8 cellular contexts compared by ENCODE assay signal in genomic region chr10:17453035-17453376, GRCh38. TPM values are rescaled to one million over a fixed set of nuclear protein-coding genes. Genes with fewer than 3 reads are reported as not detected.
DNase-seq lines count a peak whose midpoint lies in the region; ATAC-seq, FAIRE-seq and TF ChIP-seq lines count a peak whose summit lies in the region.

No MANE protein-coding gene starts in this region.

- H3K4me3 Mint-ChIP-seq in CD4-positive, alpha-beta memory T cell, result peak overlapping the region; percentile 87 to 92 (median 90)
- peak overlapping the region; percentile 82 for H3K4me3 Mint-ChIP-seq in neural crest cell

- peaks cover 0 to 1% of the 10 kb centered on the region in 2 donors for H3K27me3 Mint-ChIP-seq in CD4-positive, alpha-beta memory T cell
- peaks cover 81% of the 10 kb centered on the region for H3K27me3 Mint-ChIP-seq in neural crest cell (ENCODE audit: low read depth)

- no peak overlapping the region for H3K27ac ChIP-seq in CD4-positive, alpha-beta memory T cell (ENCODE audit: low read depth, low read length)
- H3K27ac ChIP-seq in Panc1 (ENCODE audit: low read length) (peak overlapping the region; percentile 65), dorsolateral prefrontal cortex (peak overlapping the region in 32 of 59 donors; percentile 12 to 80 (median 56))

- H3K36me3 Mint-ChIP-seq in CD4-positive, alpha-beta memory T cell, result peaks cover 0 to 5% of the 10 kb centered on the region in 2 donors
- peaks cover 4% of the 10 kb centered on the region for H3K36me3 Mint-ChIP-seq in neural crest cell (ENCODE audit: low read depth)

- in situ Hi-C loops in Panc1 (cut with HindIII; ENCODE audit: low pct_unique_long_range_greater_than_20kb, low sequenced_read_pairs), result no loop called here

- no peak for FAIRE-seq in urothelium cell line (lab: Jason Lieb, UNC)

- intact Hi-C loops in CD4-positive, alpha-beta memory T cell (cut with micrococcal nuclease), result loop anchor here (1.0 kb wide), 1 partner anchor 23 kb away; no protein-coding TSS in a partner anchor
- intact Hi-C loops in Panc1 (cut with micrococcal nuclease; ENCODE audit: unreplicated experiment), result no loop called here
- intact Hi-C loops in dorsolateral prefrontal cortex (cut with DNase I), result no loop called here

- CTCF ChIA-PET in CD4-positive, alpha-beta memory T cell (lab: Charles Lee; ENCODE audit: partially characterized antibody), result interaction anchor here (0.7 to 0.8 kb wide), 2 partner anchors 23 to 173 kb away, joined by 3 to 5 read pairs; no protein-coding TSS in a partner anchor
- CTCF ChIA-PET in Panc1 (lab: Charles Lee), result interaction anchor here (0.5 kb wide), 1 partner anchor 22 kb away, joined by 4 read pairs; no protein-coding TSS in a partner anchor

- H3K4me1 Mint-ChIP-seq in CD4-positive, alpha-beta memory T cell, result peaks cover 13 to 34% (median 17%) of the 10 kb centered on the region in 4 donors
- H3K4me1 Mint-ChIP-seq in neural crest cell, result peaks cover 6% of the 10 kb centered on the region

- no peaks in the 10 kb centered on the region for H3K36me3 ChIP-seq in CD4-positive, alpha-beta memory T cell (ENCODE audit: insufficient read depth, low read length)
- no peaks in the 10 kb centered on the region for H3K36me3 ChIP-seq in Panc1 (ENCODE audit: control insufficient read depth, insufficient read depth, low read length)

- H3K9me3 ChIP-seq in CD4-positive, alpha-beta memory T cell (ENCODE audit: control insufficient read depth in 1 of 2, low read length in 2 of 2), result peaks cover 0 to 5% of the 10 kb centered on the region in 2 donors
- H3K9me3 ChIP-seq in Panc1 (ENCODE audit: control insufficient read depth, insufficient read depth, low read depth, low read length), result no peaks in the 10 kb centered on the region; the same call in 1 of the 2 replicates

- H3K4me1 ChIP-seq in CD4-positive, alpha-beta memory T cell (ENCODE audit: insufficient read depth, low read length), result peaks cover 9% of the 10 kb centered on the region
- no peaks in the 10 kb centered on the region; the same call in 1 of the 2 replicates for H3K4me1 ChIP-seq in Panc1 (ENCODE audit: control insufficient read depth, insufficient read depth, low read length)

- no TSS peak for BruUV-seq in Panc1 (replicated peaks; lab: Mats Ljungman, UMichigan)

- POLR2A ChIA-PET in CD4-positive, alpha-beta memory T cell (lab: Charles Lee; ENCODE audit: partially characterized antibody), result interaction anchor here (0.9 to 1.7 kb wide), 3 partner anchors 24 to 191 kb away, joined by 3 to 6 read pairs (median 5); partner anchors contain the start of gene STAM
- POLR2A ChIA-PET in Panc1 (lab: Charles Lee), result no interaction called here

- H3K4me3 ChIP-seq in CD4-positive, alpha-beta memory T cell (ENCODE audit: low read length in 2 of 2), result peak overlapping the region in 1 of 2 donors; percentile 56
- peak overlapping the region; percentile 52 to 56 for H3K4me3 ChIP-seq in Panc1 (ENCODE audit: low read depth in 2 of 2, low read length in 2 of 2)
- H3K4me3 ChIP-seq in dorsolateral prefrontal cortex, result peak overlapping the region in 51 of 59 donors; percentile 18 to 65 (median 50)

- TF ChIP-seq CTCF in Panc1 (IDR thresholded peaks at IDR 0.05) (no peak), dorsolateral prefrontal cortex (IDR thresholded peaks at IDR 0.05 in 54 of 56, conservative IDR thresholded peaks at IDR 0.05 in 2 of 56; ENCODE audit: low read depth in 1 of 56, partially characterized antibody in 56 of 56) (no peak), neural crest cell (conservative IDR thresholded peaks at IDR 0.05) (no peak)

- no peak for DNase-seq in CD4-positive, alpha-beta memory T cell
- no peak for DNase-seq in Panc1 (ENCODE audit: low read depth, low spot score)
- no peak for DNase-seq in dorsolateral prefrontal cortex
- no peak for DNase-seq in neural crest cell (ENCODE audit: low read depth, low spot score)
- no peak for DNase-seq in NCI-H69 (lab: John Stamatoyannopoulos, UW)
- no peak for DNase-seq in HPDE6-E6E7 (ENCODE audit: extremely low spot score)
- DNase-seq in urothelium cell line (ENCODE audit: low spot score), result no peak
- DNase-seq in NCI-H1105 (lab: John Stamatoyannopoulos, UW), result no peak

- H3K27me3 ChIP-seq in CD4-positive, alpha-beta memory T cell (ENCODE audit: insufficient read depth, low read length), result no peaks in the 10 kb centered on the region
- H3K27me3 ChIP-seq in Panc1 (ENCODE audit: control insufficient read depth, insufficient read depth, low read length) (no peaks in the 10 kb centered on the region), dorsolateral prefrontal cortex (peaks cover 0 to 52% (median 13%) of the 10 kb centered on the region in 45 donors)

- H3K9me3 Mint-ChIP-seq in CD4-positive, alpha-beta memory T cell, result peaks cover 0 to 17% (median 9%) of the 10 kb centered on the region in 8 donors
- H3K9me3 Mint-ChIP-seq in neural crest cell, result peaks cover 12% of the 10 kb centered on the region

- peak overlapping the region in 4 of 7 donors; percentile 10 to 73 (median 28) for H3K27ac Mint-ChIP-seq in CD4-positive, alpha-beta memory T cell
- H3K27ac Mint-ChIP-seq in neural crest cell (ENCODE audit: unreplicated experiment), result no peak overlapping the region

- ATAC-seq in Panc1, result peak; percentile 61

RNA-seq across cellular contexts. Expression of gene ST8SIA6, which starts 1.4 kb away (rescaled TPM):
- under 1 TPM; 0.52 to 0.58 TPM for total RNA-seq in CD4-positive, alpha-beta memory T cell
- under 1 TPM in 1 of 2 donors, not detected in 1; 0.30 TPM for polyA plus RNA-seq in CD4-positive, alpha-beta memory T cell
- total RNA-seq in Panc1 (2021; ENCODE audit: unreplicated experiment) (0.82 TPM), dorsolateral prefrontal cortex (1 to 10 TPM in 116 of 120 experiments, under 1 TPM in 4; 0.63 to 7.4 (median 3.4) TPM), neural crest cell (not detected in 2 replicates)
- polyA plus RNA-seq in Panc1 (2012; ENCODE audit: insufficient read length), result 1.2 TPM
